8 cellular contexts compared by ENCODE assay signal in the genomic region with DNA sequence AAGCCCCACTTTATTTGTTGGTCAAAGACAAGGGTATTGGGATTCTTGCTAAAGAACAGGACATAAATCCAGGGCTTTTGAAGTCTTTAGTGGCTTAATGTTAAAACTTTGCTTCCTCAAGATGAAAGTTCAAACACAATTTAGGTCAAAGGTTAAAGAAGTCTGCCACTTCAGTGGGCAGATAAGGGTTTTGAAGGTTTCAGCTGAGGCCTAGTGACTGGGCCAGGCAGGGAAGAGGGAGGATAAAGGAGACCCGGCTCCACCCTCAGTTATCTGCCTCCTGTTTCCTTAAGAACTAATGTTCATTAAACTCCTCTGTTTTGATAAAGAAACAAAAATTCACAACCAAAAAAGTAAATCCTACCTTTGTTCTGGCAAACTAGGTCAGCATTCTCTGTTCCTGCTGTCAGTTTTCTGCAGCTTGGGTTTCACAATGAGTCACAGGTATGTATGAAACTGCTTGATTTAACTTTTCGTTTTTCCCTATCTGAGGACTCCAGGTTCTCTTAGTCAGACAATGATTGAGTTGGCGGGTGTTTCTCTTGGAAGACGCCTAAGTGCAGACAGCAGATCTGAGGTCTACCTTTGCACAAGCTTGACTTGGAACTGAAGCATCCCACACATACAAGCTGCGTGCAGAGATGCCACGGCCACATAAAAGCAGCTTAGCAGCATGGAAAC.
DNase-seq lines count a peak whose midpoint lies in the region; ATAC-seq and TF ChIP-seq lines count a peak whose summit lies in the region.

No MANE protein-coding gene starts in this region.

- H3K27ac Mint-ChIP-seq in activated naive CD4-positive, alpha-beta T cell treated with anti-CD3 and anti-CD28 coated beads, Interleukin-2, amount 50 U/mL, for 24 hours = peak overlapping the region; percentile 71
- no peak overlapping the region for H3K27ac Mint-ChIP-seq in endothelial cell (ENCODE audit: unreplicated experiment)

- ATAC-seq in GM19397 (IDR thresholded peaks at IDR 0.05; ENCODE audit: unreplicated experiment) (peak; percentile 86), HG03280 (IDR thresholded peaks at IDR 0.05; ENCODE audit: unreplicated experiment) (peak; percentile 91)

- no peak for TF ChIP-seq CTCF in endothelial cell (IDR thresholded peaks at IDR 0.05; ENCODE audit: unreplicated experiment)

- peak overlapping the region; percentile 20 for H3K4me3 Mint-ChIP-seq in activated naive CD4-positive, alpha-beta T cell treated with anti-CD3 and anti-CD28 coated beads, Interleukin-2, amount 50 U/mL, for 24 hours
- no peak overlapping the region for H3K4me3 Mint-ChIP-seq in endothelial cell (ENCODE audit: unreplicated experiment)

- no peaks in the 10 kb centered on the region for H3K36me3 Mint-ChIP-seq in activated naive CD4-positive, alpha-beta T cell treated with anti-CD3 and anti-CD28 coated beads, Interleukin-2, amount 50 U/mL, for 24 hours
- H3K36me3 Mint-ChIP-seq in endothelial cell (ENCODE audit: low read depth, unreplicated experiment) = peaks cover 3% of the 10 kb centered on the region

- DNase-seq in DMS53 (lab: John Stamatoyannopoulos, UW) (peak; percentile 42), endothelial cell (ENCODE audit: low spot score) (no peak), AML-193 (lab: John Stamatoyannopoulos, UW) (no peak), SHP77 (lab: John Stamatoyannopoulos, UW) (no peak)
- DNase-seq in stimulated activated CD4-positive, alpha-beta T cell treated with anti-CD3 and anti-CD28 coated beads, TNF-alpha, amount 100 ng/mL, for 24 hours (ENCODE audit: low read depth in 3 of 3) = peak; percentile 4 to 32 (median 30)

- H3K27me3 Mint-ChIP-seq in activated naive CD4-positive, alpha-beta T cell treated with anti-CD3 and anti-CD28 coated beads, Interleukin-2, amount 50 U/mL, for 24 hours = peaks cover 2% of the 10 kb centered on the region
- H3K27me3 Mint-ChIP-seq in endothelial cell (ENCODE audit: unreplicated experiment) = peaks cover 2% of the 10 kb centered on the region

- peaks cover 31% of the 10 kb centered on the region for H3K4me1 Mint-ChIP-seq in activated naive CD4-positive, alpha-beta T cell treated with anti-CD3 and anti-CD28 coated beads, Interleukin-2, amount 50 U/mL, for 24 hours
- H3K4me1 Mint-ChIP-seq in endothelial cell (ENCODE audit: unreplicated experiment) = peaks cover 20% of the 10 kb centered on the region

- H3K9me3 Mint-ChIP-seq in activated naive CD4-positive, alpha-beta T cell treated with anti-CD3 and anti-CD28 coated beads, Interleukin-2, amount 50 U/mL, for 24 hours = no peaks in the 10 kb centered on the region
- H3K9me3 Mint-ChIP-seq in endothelial cell (ENCODE audit: unreplicated experiment) = no peaks in the 10 kb centered on the region

Comparison
In these comparisons a context has a peak if more than half of its experiments do, and no peak if none do; other contexts are left out.
1. DNase-seq: peak in DMS53 (single experiment) and stimulated activated CD4-positive, alpha-beta T cell treated with anti-CD3 and anti-CD28 coated beads, TNF-alpha, amount 100 ng/mL, for 24 hours (3 of 3); none in endothelial cell (single experiment), AML-193 (0 of 2) and SHP77 (0 of 2).